ENCODE assay signal across 10 cellular contexts in genomic region chr2:106566050-106566449, GRCh38.
A peak's percentile ranks its signal among the peaks of the same experiment; 100 is the strongest.
DNase-seq lines count a peak whose midpoint lies in the region; ATAC-seq and TF ChIP-seq lines count a peak whose summit lies in the region.
"Had no signal": no experiment of that assay in that cellular context is flagged by ENCODE, and none has a peak within 500 bp of the region (broad histone marks: within the 10 kb centered on the region; RNA-seq: fewer than 3 reads in every experiment).

No MANE protein-coding gene starts in this region.

- H3K4me1 ChIP-seq in spleen: peaks cover 0 to 24% (median 3%) of the 10 kb centered on the region in 6 donors

- H3K36me3 ChIP-seq in kidney epithelial cell (ENCODE audit: control insufficient read depth, insufficient read depth, low read length) (no peaks in the 10 kb centered on the region), spleen (no peaks in the 10 kb centered on the region)

- 71 to 85% (median 80%) methylated on average over 6 of the region's 6 CpGs for WGBS in spleen, 5 donors

- H3K4me3 ChIP-seq in kidney epithelial cell (ENCODE audit: low read depth, low read length) (no peak overlapping the region), spleen (no peak overlapping the region)

- no peaks in the 10 kb centered on the region for H3K9me3 ChIP-seq in spleen
- H3K9me3 ChIP-seq: SK-N-SH had no signal

- TF ChIP-seq CTCF in kidney epithelial cell (IDR thresholded peaks at IDR 0.05; ENCODE audit: insufficient read depth, low read length, poor library complexity, severe bottlenecking) (no peak), spleen (IDR thresholded peaks at IDR 0.05 in 8 of 11, conservative IDR thresholded peaks at IDR 0.05 in 3 of 11) (no peak)

- no peak for ATAC-seq in GM21825 (IDR thresholded peaks at IDR 0.05; ENCODE audit: unreplicated experiment)

- TF ChIP-seq POLR2A in spleen (IDR thresholded peaks at IDR 0.05): no peak

- intact Hi-C loops in spleen (cut with DNase I; ENCODE audit: low total_unique reads): no loop called here

- DNase-seq in activated CD4-positive, alpha-beta T cell treated with anti-CD3 and anti-CD28 coated beads for 48 hours: peak; percentile 77
- DNase-seq in activated CD4-positive, alpha-beta T cell treated with anti-CD3 and anti-CD28 coated beads for 1 hour: no peak
- DNase-seq in SW480 (ENCODE audit: low spot score) (peak; percentile 80), kidney epithelial cell (ENCODE audit: low read depth) (peak; percentile 47), spleen (no peak), NCI-H774 (lab: John Stamatoyannopoulos, UW) (no peak)
- peak; percentile 57 for DNase-seq in stimulated activated CD8-positive, alpha-beta memory T cell treated with anti-CD3 and anti-CD28 coated beads, Interleukin-4, amount 100 ng/mL, for 48 hours
- DNase-seq: NCI-H1092 treated with DMSO at 0.1 percent for 48 hours, SK-N-SH had no signal

- peak overlapping the region in 1 of 8 donors; percentile 1 for H3K27ac ChIP-seq in spleen

- H3K27me3 ChIP-seq in kidney epithelial cell (ENCODE audit: control insufficient read depth, insufficient read depth, low read length): no peaks in the 10 kb centered on the region
- H3K27me3 ChIP-seq in spleen (replicated peaks in 1 of 7): peaks cover 0 to 8% (median 0%) of the 10 kb centered on the region in 7 donors

Comparison
In these comparisons a context has a peak if more than half of its experiments do, and no peak if none do; other contexts are left out.
1. DNase-seq: peak in activated CD4-positive, alpha-beta T cell treated with anti-CD3 and anti-CD28 coated beads for 48 hours (single experiment), SW480 (single experiment), kidney epithelial cell (single experiment) and stimulated activated CD8-positive, alpha-beta memory T cell treated with anti-CD3 and anti-CD28 coated beads, Interleukin-4, amount 100 ng/mL, for 48 hours (single experiment); none in activated CD4-positive, alpha-beta T cell treated with anti-CD3 and anti-CD28 coated beads for 1 hour (single experiment), spleen (single experiment) and NCI-H774 (single experiment).